16 cellular contexts compared by ENCODE assay signal in the genomic region with DNA sequence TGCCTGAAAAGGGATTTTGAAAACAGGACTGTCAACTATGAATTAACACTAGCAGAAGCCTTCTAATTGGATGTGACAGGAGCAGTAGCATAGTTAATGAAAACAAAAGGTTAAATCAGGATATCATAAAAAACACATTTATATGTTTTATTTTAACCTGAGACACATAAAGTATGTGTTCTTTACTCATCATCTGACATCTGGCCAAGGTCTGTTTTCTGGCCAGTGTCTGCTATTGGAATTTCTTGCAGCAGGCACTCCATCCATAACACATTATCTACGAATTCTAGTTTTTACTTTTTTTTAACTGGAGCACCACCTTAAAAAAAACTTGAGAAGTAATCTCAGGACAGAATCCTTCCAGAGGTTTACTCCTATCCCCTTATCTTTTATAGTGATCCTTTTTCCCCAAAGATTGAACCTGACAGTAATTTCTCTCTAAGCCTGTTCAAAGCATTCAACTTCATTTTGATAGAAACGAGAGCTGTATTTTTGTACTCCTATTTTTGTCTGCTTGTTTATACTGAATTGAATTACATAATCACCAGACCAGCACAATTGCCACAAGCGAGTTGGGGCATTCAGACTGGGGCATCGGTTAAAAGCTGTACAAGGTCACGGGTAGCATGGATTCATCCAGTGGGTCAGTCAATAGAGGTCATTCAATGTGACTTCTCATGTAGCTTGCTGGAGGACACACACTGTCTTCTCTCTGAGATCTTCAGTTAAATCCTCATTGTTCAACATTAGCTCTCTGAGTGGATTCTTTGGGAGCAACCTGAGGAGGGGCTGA.
DNase-seq lines count a peak whose midpoint lies in the region; ATAC-seq and TF ChIP-seq lines count a peak whose summit lies in the region.
"Had no signal": no experiment of that assay in that cellular context is flagged by ENCODE, and none has a peak within 500 bp of the region (broad histone marks: within the 10 kb centered on the region; RNA-seq: fewer than 3 reads in every experiment).

No MANE protein-coding gene starts in this region.

- peak overlapping the region; percentile 62 for H3K9ac ChIP-seq in adipocyte (ENCODE audit: low read length)
- H3K9ac ChIP-seq: BLaER1 treated with 17β-estradiol and CSF1 and Interleukin-3, amounts not matched to agents 10 nM and 100 nM had no signal

- H3K27ac ChIP-seq in vagina = no peak overlapping the region
- H3K27ac ChIP-seq: A549; BLaER1 treated with 17β-estradiol and CSF1 and Interleukin-3, amounts not matched to agents 10 nM and 100 nM had no signal

- DNase-seq in GM03348 (ENCODE audit: low spot score) (peak; percentile 34), adipocyte (ENCODE audit: low read depth) (no peak), left lobe of liver (ENCODE audit: low spot score) (no peak), vagina (ENCODE audit: extremely low spot score in 2 of 2) (no peak), amniotic stem cell (lab: John Stamatoyannopoulos, UW) (no peak), hypothalamus (lab: John Stamatoyannopoulos, UW) (no peak), mucosa of gallbladder (ENCODE audit: low spot score) (no peak)
- DNase-seq: AML-193; CD4-positive, CD25-positive, alpha-beta regulatory T cell; DMS53; GF-D8; H7; IMR-90 had no signal

- peak overlapping the region; percentile 16 for H3K4me3 ChIP-seq in adipocyte (ENCODE audit: low read length)
- no peak overlapping the region for H3K4me3 ChIP-seq in vagina
- H3K4me3 ChIP-seq: A549; BLaER1 treated with 17β-estradiol and CSF1 and Interleukin-3, amounts not matched to agents 10 nM and 100 nM; GM23338 had no signal

- TF ChIP-seq POLR2A in vagina (IDR thresholded peaks at IDR 0.05) = no peak

- peaks cover 53% of the 10 kb centered on the region for H3K4me1 ChIP-seq in adipocyte (ENCODE audit: control insufficient read depth, insufficient read depth, low read length)
- H3K4me1 ChIP-seq in vagina = peaks cover 8% of the 10 kb centered on the region
- H3K4me1 ChIP-seq: A549 had no signal

- intact Hi-C loops in vagina (cut with DNase I) = no loop called here

- H3K9me3 ChIP-seq in adipocyte (ENCODE audit: control insufficient read depth, low read length) (peaks cover 5% of the 10 kb centered on the region), vagina (no peaks in the 10 kb centered on the region)
- H3K9me3 ChIP-seq: A549 had no signal

- H3K27me3 ChIP-seq in adipocyte (replicated peaks; ENCODE audit: control insufficient read depth, insufficient read depth, low read length) = no peaks in the 10 kb centered on the region
- H3K27me3 ChIP-seq in vagina = no peaks in the 10 kb centered on the region
- H3K27me3 ChIP-seq: BLaER1 treated with 17β-estradiol and CSF1 and Interleukin-3, amounts not matched to agents 10 nM and 100 nM had no signal

- H3K36me3 ChIP-seq in adipocyte (ENCODE audit: control insufficient read depth, insufficient read depth, low read length, severe bottlenecking) = no peaks in the 10 kb centered on the region
- H3K36me3 ChIP-seq in vagina = no peaks in the 10 kb centered on the region
- H3K36me3 ChIP-seq: BLaER1 treated with 17β-estradiol and CSF1 and Interleukin-3, amounts not matched to agents 10 nM and 100 nM had no signal

- no peak for TF ChIP-seq CTCF in vagina (IDR thresholded peaks at IDR 0.05)

- peak; percentile 45 for ATAC-seq in left lobe of liver
- ATAC-seq: A549, GM23338 had no signal
